Comparison of ENCODE assay signal across 14 cellular contexts in genomic region chr3:80232760-80233159, GRCh38.
DNase-seq lines count a peak whose midpoint lies in the region; ATAC-seq, FAIRE-seq and TF ChIP-seq lines count a peak whose summit lies in the region.
"Had no signal": no experiment of that assay in that cellular context is flagged by ENCODE, and none has a peak within 500 bp of the region (broad histone marks: within the 10 kb centered on the region; RNA-seq: fewer than 3 reads in every experiment).

No MANE protein-coding gene starts in this region.

- H3K9me3 ChIP-seq in PC-3 (ENCODE audit: low read length) = no peaks in the 10 kb centered on the region
- H3K9me3 ChIP-seq in pancreas = no peaks in the 10 kb centered on the region
- H3K9me3 ChIP-seq: tibial artery had no signal

- no peaks in the 10 kb centered on the region for H3K36me3 ChIP-seq in PC-3 (ENCODE audit: low read depth, low read length)
- no peaks in the 10 kb centered on the region for H3K36me3 ChIP-seq in pancreas
- H3K36me3 ChIP-seq: heart left ventricle, tibial artery had no signal

- H3K4me3 ChIP-seq in PC-3 (ENCODE audit: low read length) (peak overlapping the region; percentile 58), pancreas (no peak overlapping the region)
- H3K4me3 ChIP-seq: heart left ventricle, tibial artery had no signal

- ATAC-seq in PC-3 = peak; percentile 96
- ATAC-seq in pancreas = no peak

- POLR2A ChIA-PET in PC-3 (lab: Charles Lee; ENCODE audit: unreplicated experiment) = no interaction called here
- POLR2A ChIA-PET in activated CD4-positive, alpha-beta memory T cell treated with anti-CD3 and anti-CD28 coated beads for 36 hours (lab: Charles Lee) = no interaction called here

- peak overlapping the region; percentile 89 for H3K4me2 ChIP-seq in PC-3 (ENCODE audit: low read length)

- H2AFZ ChIP-seq in PC-3 (ENCODE audit: low read length) = peak overlapping the region; percentile 76

- peaks cover 30% of the 10 kb centered on the region for H3K4me1 ChIP-seq in PC-3 (ENCODE audit: insufficient read depth, low read length)
- H3K4me1 ChIP-seq in pancreas = no peaks in the 10 kb centered on the region
- H3K4me1 ChIP-seq: heart left ventricle, tibial artery had no signal

- H3K79me2 ChIP-seq in PC-3 (ENCODE audit: low read length) = no peaks in the 10 kb centered on the region

- peaks cover 11% of the 10 kb centered on the region for H3K9me3 Mint-ChIP-seq in activated CD4-positive, alpha-beta memory T cell treated with anti-CD3 and anti-CD28 coated beads for 36 hours

- H3K4me3 Mint-ChIP-seq in activated CD4-positive, alpha-beta memory T cell treated with anti-CD3 and anti-CD28 coated beads for 36 hours = no peak overlapping the region

- CTCF ChIA-PET in PC-3 (lab: Charles Lee) = interaction anchor here (0.6 kb wide), 1 partner anchor 134 kb away, joined by 3 read pairs; no protein-coding TSS in a partner anchor
- CTCF ChIA-PET in activated CD4-positive, alpha-beta memory T cell treated with anti-CD3 and anti-CD28 coated beads for 36 hours (lab: Charles Lee) = no interaction called here

- FAIRE-seq in pancreas (lab: Jason Lieb, UNC) = no peak

- no peaks in the 10 kb centered on the region for H4K20me1 ChIP-seq in PC-3 (ENCODE audit: low read length)

- WGBS in pancreas, 2 donors = 24 to 35% methylated on average over 5 of the region's 5 CpGs

- H3K27ac ChIP-seq in PC-3 (ENCODE audit: low read length) = peak overlapping the region; percentile 84
- H3K27ac ChIP-seq in pancreas = no peak overlapping the region
- H3K27ac ChIP-seq: C4-2B, heart left ventricle, tibial artery had no signal

- no peaks in the 10 kb centered on the region for H3K9me2 ChIP-seq in PC-3 (replicated peaks; ENCODE audit: low read length)

- no peaks in the 10 kb centered on the region for H3K27me3 Mint-ChIP-seq in activated CD4-positive, alpha-beta memory T cell treated with anti-CD3 and anti-CD28 coated beads for 36 hours

- H3K4me1 Mint-ChIP-seq in activated CD4-positive, alpha-beta memory T cell treated with anti-CD3 and anti-CD28 coated beads for 36 hours (ENCODE audit: low read depth) = no peaks in the 10 kb centered on the region

- peak; percentile 64 for DNase-seq in Daoy (ENCODE audit: low read depth)
- DNase-seq in PC-3 = peak; percentile 95
- DNase-seq in dermis blood vessel endothelial cell = peak; percentile 40
- DNase-seq in left kidney (ENCODE audit: low read depth, low spot score) = peak; percentile 14
- no peak for DNase-seq in stimulated activated CD4-positive, alpha-beta T cell treated with anti-CD3 and anti-CD28 coated beads, Interleukin-4, amount 100 ng/mL, for 24 hours
- no peak for DNase-seq in activated CD4-positive, alpha-beta memory T cell treated with anti-CD3 and anti-CD28 coated beads for 36 hours
- no peak for DNase-seq in pancreas
- no peak for DNase-seq in cerebellar nuclear complex (lab: John Stamatoyannopoulos, UW)
- DNase-seq: GOT3, heart left ventricle, Karpas-422, NCI-H446, tibial artery had no signal

- H3K27me3 ChIP-seq in PC-3 (ENCODE audit: low read length) = no peaks in the 10 kb centered on the region
- no peaks in the 10 kb centered on the region for H3K27me3 ChIP-seq in pancreas
- H3K27me3 ChIP-seq: heart left ventricle, tibial artery had no signal

- peak overlapping the region; percentile 34 for H3K9ac ChIP-seq in PC-3 (ENCODE audit: low read length)

- no peak overlapping the region for H3K27ac Mint-ChIP-seq in activated CD4-positive, alpha-beta memory T cell treated with anti-CD3 and anti-CD28 coated beads for 36 hours

- peaks cover 6% of the 10 kb centered on the region for H3F3A ChIP-seq in PC-3 (ENCODE audit: low read length, unreplicated experiment)

- intact Hi-C loops in PC-3 (cut with micrococcal nuclease) (loop anchor here (1.0 to 5.0 kb wide), 3 partner anchors 40 to 455 kb away; no protein-coding TSS in a partner anchor), pancreas (cut with DNase I) (no loop called here)
- intact Hi-C loops in activated CD4-positive, alpha-beta memory T cell treated with anti-CD3 and anti-CD28 coated beads for 36 hours (cut with micrococcal nuclease) = no loop called here

- no TSS peak for BruUV-seq in PC-3 (replicated peaks; lab: Mats Ljungman, UMichigan)

- TF ChIP-seq CTCF in PC-3 (conservative IDR thresholded peaks at IDR 0.05; ENCODE audit: low read depth, low read length) (no peak), pancreas (IDR thresholded peaks at IDR 0.05) (no peak)

- H3K36me3 Mint-ChIP-seq in activated CD4-positive, alpha-beta memory T cell treated with anti-CD3 and anti-CD28 coated beads for 36 hours = no peaks in the 10 kb centered on the region

Comparison
In these comparisons a context has a peak if more than half of its experiments do, and no peak if none do; other contexts are left out.
1. DNase-seq: peak in Daoy (single experiment), PC-3 (single experiment), dermis blood vessel endothelial cell (single experiment) and left kidney (single experiment); none in stimulated activated CD4-positive, alpha-beta T cell treated with anti-CD3 and anti-CD28 coated beads, Interleukin-4, amount 100 ng/mL, for 24 hours (single experiment), activated CD4-positive, alpha-beta memory T cell treated with anti-CD3 and anti-CD28 coated beads for 36 hours (single experiment), pancreas (0 of 6) and cerebellar nuclear complex (0 of 2).